In the genomic region with DNA sequence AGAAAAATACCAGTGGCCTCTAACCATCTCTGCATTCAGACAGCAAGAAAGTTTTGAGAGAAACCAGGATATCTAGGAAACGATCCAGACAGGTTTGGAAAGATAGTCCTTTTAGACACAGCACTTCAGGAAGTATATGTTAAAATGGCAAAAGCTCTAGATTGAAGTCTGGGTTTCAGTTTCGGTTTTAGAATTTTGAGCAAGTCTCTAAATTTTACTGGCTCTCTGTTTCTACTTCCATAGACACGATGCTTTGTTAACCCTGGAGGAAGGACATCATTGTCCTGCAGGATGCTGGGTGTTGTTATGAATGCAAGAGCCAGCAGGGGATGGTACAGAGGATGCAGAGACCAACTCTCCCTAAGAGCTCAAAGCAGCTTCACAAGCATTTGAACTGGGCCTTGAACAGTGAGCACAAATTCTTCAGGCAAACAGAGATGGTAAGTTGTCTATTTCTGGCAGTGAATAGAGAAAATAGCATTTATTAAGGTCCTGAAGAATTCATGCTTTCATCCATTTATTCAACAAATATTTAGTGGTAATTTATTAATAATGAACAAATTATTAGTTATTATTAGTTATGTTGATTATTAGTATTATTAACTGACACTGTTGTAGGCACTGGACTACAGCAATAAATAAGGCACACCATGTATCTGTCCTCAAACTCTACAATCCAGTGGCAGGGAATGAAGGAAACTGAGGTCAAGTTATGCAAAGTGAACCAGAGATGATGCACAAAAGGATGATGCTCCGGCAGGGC, we compare ENCODE assay signal across 10 cellular contexts.
DNase-seq lines count a peak whose midpoint lies in the region; ATAC-seq and TF ChIP-seq lines count a peak whose summit lies in the region.
"Had no signal": no experiment of that assay in that cellular context is flagged by ENCODE, and none has a peak within 500 bp of the region (broad histone marks: within the 10 kb centered on the region; RNA-seq: fewer than 3 reads in every experiment).

No MANE protein-coding gene starts in this region.

- no peaks in the 10 kb centered on the region for H3K9me3 ChIP-seq in MM.1S (replicated peaks; ENCODE audit: insufficient read depth, low read length)
- H3K9me3 ChIP-seq in neuronal stem cell (replicated peaks in 1 of 2; ENCODE audit: control insufficient read depth in 2 of 2, insufficient read depth in 1 of 2, low read depth in 1 of 2, low read length in 2 of 2): no peaks in the 10 kb centered on the region

- no peaks in the 10 kb centered on the region for H3K79me1 ChIP-seq in neuronal stem cell (ENCODE audit: low read depth, low read length)

- no peaks in the 10 kb centered on the region for H3F3A ChIP-seq in MM.1S (ENCODE audit: insufficient read depth, low read length)

- H3K4me1 ChIP-seq in MM.1S (ENCODE audit: low read length): no peaks in the 10 kb centered on the region
- peaks cover 15 to 35% of the 10 kb centered on the region in 2 donors for H3K4me1 ChIP-seq in neuronal stem cell (ENCODE audit: control insufficient read depth in 2 of 2, insufficient read depth in 1 of 2, low read depth in 1 of 2, low read length in 2 of 2)

- H3K27ac ChIP-seq in MM.1S (ENCODE audit: low read length) (no peak overlapping the region), coronary artery (no peak overlapping the region), neuronal stem cell (replicated peaks; ENCODE audit: low read length) (no peak overlapping the region)

- H3K4me3 ChIP-seq in MM.1S (ENCODE audit: low read length): peak overlapping the region; percentile 10; the same call in 1 of the 2 replicates
- peak overlapping the region; percentile 42 for H3K4me3 ChIP-seq in coronary artery
- H3K4me3 ChIP-seq in neuronal stem cell (ENCODE audit: low read length in 2 of 2): no peak overlapping the region

- no peak overlapping the region for H2BK15ac ChIP-seq in neuronal stem cell (ENCODE audit: low read length)

- peak overlapping the region; percentile 71 for H2AFZ ChIP-seq in MM.1S (ENCODE audit: low read length)
- peak overlapping the region; percentile 31 for H2AFZ ChIP-seq in neuronal stem cell (ENCODE audit: low read length)

- no peaks in the 10 kb centered on the region for H3K9me2 ChIP-seq in MM.1S (replicated peaks; ENCODE audit: insufficient read depth, low read length)

- no peak overlapping the region for H3K4ac ChIP-seq in neuronal stem cell (ENCODE audit: low read length)

- no peak overlapping the region for H3K23ac ChIP-seq in neuronal stem cell (ENCODE audit: low read depth, low read length, poor library complexity)

- no peak overlapping the region for H2AK5ac ChIP-seq in neuronal stem cell (ENCODE audit: low read depth, low read length)

- H4K8ac ChIP-seq in neuronal stem cell (ENCODE audit: low read depth, low read length): no peak overlapping the region

- H3K9ac ChIP-seq in MM.1S (ENCODE audit: low read length) (no peak overlapping the region), neuronal stem cell (ENCODE audit: low read depth, low read length, poor library complexity) (no peak overlapping the region)

- no peak overlapping the region for H3K14ac ChIP-seq in neuronal stem cell (ENCODE audit: low read length)

- H4K20me1 ChIP-seq in MM.1S (ENCODE audit: insufficient read depth, low read length): no peaks in the 10 kb centered on the region

- H3K18ac ChIP-seq in neuronal stem cell (ENCODE audit: low read length): no peak overlapping the region

- DNase-seq in NCI-H146 (lab: John Stamatoyannopoulos, UW): peak; percentile 25
- DNase-seq in NCI-H146 treated with DMSO at 0.1 percent for 48 hours (lab: John Stamatoyannopoulos, UW; ENCODE audit: unreplicated experiment): no peak
- DNase-seq in MM.1S: peak; percentile 53
- DNase-seq in coronary artery (ENCODE audit: low spot score): no peak
- no peak for DNase-seq in neuronal stem cell (ENCODE audit: low spot score)
- no peak for DNase-seq in NCI-H345 (lab: John Stamatoyannopoulos, UW)
- DNase-seq in middle frontal gyrus (ENCODE audit: extremely low spot score, low spot score): no peak
- DNase-seq: islet precursor cell, NCI-H2171 treated with DMSO at 0.1 percent for 48 hours had no signal

- no peak overlapping the region for H4K91ac ChIP-seq in neuronal stem cell (ENCODE audit: low read depth, low read length, poor library complexity)

- H2BK5ac ChIP-seq in neuronal stem cell (ENCODE audit: low read length): no peak overlapping the region

- H2BK120ac ChIP-seq in neuronal stem cell (ENCODE audit: low read depth, low read length): no peak overlapping the region

- peak overlapping the region; percentile 62 for H3K4me2 ChIP-seq in MM.1S (ENCODE audit: low read depth, low read length)
- no peak overlapping the region for H3K4me2 ChIP-seq in neuronal stem cell (ENCODE audit: insufficient read depth, low read length, poor library complexity, severe bottlenecking)

- H3K36me3 ChIP-seq in MM.1S (replicated peaks; ENCODE audit: insufficient read depth, low read length): no peaks in the 10 kb centered on the region
- no peaks in the 10 kb centered on the region for H3K36me3 ChIP-seq in neuronal stem cell (replicated peaks in 1 of 2; ENCODE audit: control insufficient read depth in 2 of 2, insufficient read depth in 2 of 2, low read length in 2 of 2)

- H2BK12ac ChIP-seq in neuronal stem cell (ENCODE audit: low read length): no peak overlapping the region

- H3K27me3 ChIP-seq in MM.1S (replicated peaks; ENCODE audit: insufficient read depth, low read length): no peaks in the 10 kb centered on the region
- no peaks in the 10 kb centered on the region for H3K27me3 ChIP-seq in neuronal stem cell (ENCODE audit: control insufficient read depth in 3 of 3, insufficient read depth in 3 of 3, low read depth in 1 of 3, low read length in 3 of 3)

- WGBS in neuronal stem cell (ENCODE audit: extremely low coverage in 2 of 2, insufficient read length in 2 of 2, insufficient replicate concordance in 1 of 2), 2 donors: no CpG with 5 or more reads among the region's 4 CpGs

- H3K79me2 ChIP-seq in MM.1S (ENCODE audit: low read length): no peaks in the 10 kb centered on the region

- no peak; the same call in 1 of the 2 replicates for TF ChIP-seq CTCF in MM.1S (IDR thresholded peaks at IDR 0.05; ENCODE audit: low read length)
- TF ChIP-seq CTCF in coronary artery (IDR thresholded peaks at IDR 0.05): no peak

- no peak for ATAC-seq in GM21576 (IDR thresholded peaks at IDR 0.05; ENCODE audit: unreplicated experiment)

Comparison
In these comparisons a context has a peak if more than half of its experiments do, and no peak if none do; other contexts are left out.
1. DNase-seq: peak in NCI-H146 (single experiment) and MM.1S (single experiment); none in NCI-H146 treated with DMSO at 0.1 percent for 48 hours (single experiment), coronary artery (single experiment), neuronal stem cell (single experiment), NCI-H345 (single experiment) and middle frontal gyrus (single experiment).
2. H3K4me3 ChIP-seq: peak in MM.1S (single experiment) and coronary artery (single experiment); none in neuronal stem cell (0 of 2).